ENCODE assay signal across 22 cellular contexts in the genomic region with DNA sequence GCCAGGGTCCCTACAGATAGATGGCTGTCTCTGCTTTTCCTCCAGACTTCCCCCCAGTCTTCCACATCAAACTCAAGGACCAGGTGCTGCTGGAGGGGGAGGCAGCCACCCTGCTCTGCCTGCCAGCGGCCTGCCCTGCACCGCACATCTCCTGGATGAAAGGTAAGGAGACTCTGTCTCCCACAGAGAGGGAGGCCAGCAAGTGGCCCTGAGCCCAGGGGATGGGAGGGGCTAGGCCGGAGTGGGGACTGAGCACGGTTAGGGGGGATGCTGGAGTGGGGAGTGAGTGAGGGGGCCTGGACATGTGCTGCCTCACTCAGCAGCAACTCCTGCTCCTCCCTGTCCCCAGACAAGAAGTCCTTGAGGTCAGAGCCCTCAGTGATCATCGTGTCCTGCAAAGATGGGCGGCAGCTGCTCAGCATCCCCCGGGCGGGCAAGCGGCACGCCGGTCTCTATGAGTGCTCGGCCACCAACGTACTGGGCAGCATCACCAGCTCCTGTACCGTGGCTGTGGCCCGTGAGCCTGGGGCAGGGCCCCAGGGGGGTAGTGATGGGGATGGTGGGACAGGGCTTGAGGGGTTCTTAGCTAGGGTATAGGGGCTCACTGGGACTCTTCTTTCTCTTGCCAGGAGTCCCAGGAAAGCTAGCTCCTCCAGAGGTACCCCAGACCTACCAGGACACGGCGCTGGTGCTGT.
"Had no signal": no experiment of that assay in that cellular context is flagged by ENCODE, and none has a peak within 500 bp of the region (broad histone marks: within the 10 kb centered on the region; RNA-seq: fewer than 3 reads in every experiment).

No MANE protein-coding gene starts in this region.

- H3K4me3 ChIP-seq: MG63, SJCRH30 had no signal

- H3K4me1 ChIP-seq: SJCRH30 had no signal

- DNase-seq: Karpas-422, KG1, MG63, NCI-H1092, NCI-H1436, NCI-H187, NCI-H2029, NCI-H2081 treated with DMSO at 0.1 percent for 48 hours, NCI-H2171, NCI-H226, NCI-H446, NCI-H510A, NCI-H524 treated with DMSO at 0.1 percent for 48 hours, NCI-H69, NCI-H774, RPMI8226, SHP77 treated with DMSO at 0.1 percent for 48 hours, SJCRH30 had no signal

- H3K36me3 ChIP-seq: MG63, SJCRH30 had no signal

- H3K27me3 ChIP-seq: MG63, SJCRH30 had no signal

- FAIRE-seq: HTR-8/SVneo, RCC 7860 had no signal

- H3K9me3 ChIP-seq: MG63, SJCRH30 had no signal

- ATAC-seq: SK-N-SH treated with all-trans-retinoic acid at 6 μM for 48 hours had no signal

- H3K27ac ChIP-seq: HL-60, SJCRH30 had no signal
